ENCODE assay signal across 13 cellular contexts in genomic region chr6:139017227-139017626, GRCh38. TPM values are rescaled to one million over a fixed set of nuclear protein-coding genes. Genes with fewer than 3 reads are reported as not detected.
A peak's percentile ranks its signal among the peaks of the same experiment; 100 is the strongest.
DNase-seq lines count a peak whose midpoint lies in the region; ATAC-seq and TF ChIP-seq lines count a peak whose summit lies in the region.
"Had no signal": no experiment of that assay in that cellular context is flagged by ENCODE, and none has a peak within 500 bp of the region (broad histone marks: within the 10 kb centered on the region; RNA-seq: fewer than 3 reads in every experiment).

No MANE protein-coding gene starts in this region.

- H3K27me3 Mint-ChIP-seq in dendritic cell treated with granulocyte-macrophage colony-stimulating factor and Interleukin-4, amounts not matched to agents 40 ng/mL and 50 ng/mL, for 4 days, result peaks cover 5% of the 10 kb centered on the region

- no peaks in the 10 kb centered on the region for H3K27me3 ChIP-seq in thyroid gland
- H3K27me3 ChIP-seq: tibial nerve had no signal

- H3K4me3 Mint-ChIP-seq in dendritic cell treated with granulocyte-macrophage colony-stimulating factor and Interleukin-4, amounts not matched to agents 40 ng/mL and 50 ng/mL, for 4 days, result no peak overlapping the region

- H3K4me3 ChIP-seq in thyroid gland (replicated peaks in 1 of 3), result no peak overlapping the region
- H3K4me3 ChIP-seq: K562, tibial nerve had no signal

- no peaks in the 10 kb centered on the region for H3K9me3 Mint-ChIP-seq in dendritic cell treated with granulocyte-macrophage colony-stimulating factor and Interleukin-4, amounts not matched to agents 40 ng/mL and 50 ng/mL, for 4 days

- H3K36me3 Mint-ChIP-seq in dendritic cell treated with granulocyte-macrophage colony-stimulating factor and Interleukin-4, amounts not matched to agents 40 ng/mL and 50 ng/mL, for 4 days (ENCODE audit: low read depth), result no peaks in the 10 kb centered on the region

- H3K36me3 ChIP-seq in thyroid gland, result no peaks in the 10 kb centered on the region
- H3K36me3 ChIP-seq: tibial nerve had no signal

- no peak for TF ChIP-seq POLR2A in thyroid gland (IDR thresholded peaks at IDR 0.05)

- no peaks in the 10 kb centered on the region for H3K9me3 ChIP-seq in thyroid gland
- H3K9me3 ChIP-seq: tibial nerve had no signal

- peak overlapping the region; percentile 56 for H3K27ac Mint-ChIP-seq in dendritic cell treated with granulocyte-macrophage colony-stimulating factor and Interleukin-4, amounts not matched to agents 40 ng/mL and 50 ng/mL, for 4 days

- H3K4me1 Mint-ChIP-seq in dendritic cell treated with granulocyte-macrophage colony-stimulating factor and Interleukin-4, amounts not matched to agents 40 ng/mL and 50 ng/mL, for 4 days (ENCODE audit: low read depth), result peaks cover 17% of the 10 kb centered on the region

- no peak for ATAC-seq in stimulated activated naive CD8-positive, alpha-beta T cell treated with anti-CD3 and anti-CD28 coated beads, Interleukin-15, Interleukin-2, amounts not matched to agents 100 U/mL and 50 U/mL, for 24 hours
- no peak for ATAC-seq in SK-N-SH treated with all-trans-retinoic acid at 6 μM for 48 hours
- ATAC-seq: K562 had no signal

- DNase-seq in NCI-H2081 (lab: John Stamatoyannopoulos, UW), result peak; percentile 1 to 64
- DNase-seq in NCI-H2081 treated with DMSO at 0.1 percent for 48 hours (lab: John Stamatoyannopoulos, UW), result no peak
- DNase-seq in midbrain (lab: John Stamatoyannopoulos, UW), result peak; percentile 33
- DNase-seq in thyroid gland, result peak; percentile 74 to 86
- DNase-seq in stimulated activated naive CD8-positive, alpha-beta T cell treated with anti-CD3 and anti-CD28 coated beads, Interleukin-15, Interleukin-2, amounts not matched to agents 100 U/mL and 50 U/mL, for 24 hours, result no peak
- DNase-seq in DMS114 treated with DMSO at 0.1 percent for 48 hours (lab: John Stamatoyannopoulos, UW; ENCODE audit: unreplicated experiment), result no peak
- DNase-seq: 8988T, dermis blood vessel endothelial cell, NCI-H1930 had no signal

- 38 to 46% methylated on average over 3 of the region's 3 CpGs for WGBS in thyroid gland, 2 donors

- peaks cover 14 to 18% of the 10 kb centered on the region in 2 donors for H3K4me1 ChIP-seq in thyroid gland

- intact Hi-C loops in dendritic cell treated with granulocyte-macrophage colony-stimulating factor and Interleukin-4, amounts not matched to agents 40 ng/mL and 50 ng/mL, for 4 days (cut with micrococcal nuclease), result no loop called here
- intact Hi-C loops in thyroid gland (cut with DNase I), result no loop called here

- TF ChIP-seq CTCF in thyroid gland (IDR thresholded peaks at IDR 0.05), result no peak

- peak overlapping the region; percentile 53 to 69 (median 63) for H3K27ac ChIP-seq in thyroid gland
- H3K27ac ChIP-seq: tibial nerve had no signal

TF ChIP-seq in SK-N-SH treated with all-trans-retinoic acid at 6 μM for 48 hours, 23 proteins besides CTCF, POLR2A, EP300 and RAD21:
- TF ChIP-seq, protein P1, sequence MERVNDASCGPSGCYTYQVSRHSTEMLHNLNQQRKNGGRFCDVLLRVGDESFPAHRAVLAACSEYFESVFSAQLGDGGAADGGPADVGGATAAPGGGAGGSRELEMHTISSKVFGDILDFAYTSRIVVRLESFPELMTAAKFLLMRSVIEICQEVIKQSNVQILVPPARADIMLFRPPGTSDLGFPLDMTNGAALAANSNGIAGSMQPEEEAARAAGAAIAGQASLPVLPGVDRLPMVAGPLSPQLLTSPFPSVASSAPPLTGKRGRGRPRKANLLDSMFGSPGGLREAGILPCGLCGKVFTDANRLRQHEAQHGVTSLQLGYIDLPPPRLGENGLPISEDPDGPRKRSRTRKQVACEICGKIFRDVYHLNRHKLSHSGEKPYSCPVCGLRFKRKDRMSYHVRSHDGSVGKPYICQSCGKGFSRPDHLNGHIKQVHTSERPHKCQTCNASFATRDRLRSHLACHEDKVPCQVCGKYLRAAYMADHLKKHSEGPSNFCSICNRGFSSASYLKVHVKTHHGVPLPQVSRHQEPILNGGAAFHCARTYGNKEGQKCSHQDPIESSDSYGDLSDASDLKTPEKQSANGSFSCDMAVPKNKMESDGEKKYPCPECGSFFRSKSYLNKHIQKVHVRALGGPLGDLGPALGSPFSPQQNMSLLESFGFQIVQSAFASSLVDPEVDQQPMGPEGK (CRISPR knock-in tag; IDR thresholded peaks at IDR 0.05; ENCODE audit: borderline replicate concordance), result no peak
- TF ChIP-seq TOX (CRISPR knock-in tag; IDR thresholded peaks at IDR 0.05; ENCODE audit: borderline replicate concordance) (no peak), ZFP3 (CRISPR knock-in tag; IDR thresholded peaks at IDR 0.05) (no peak), ZNF70 (CRISPR knock-in tag; IDR thresholded peaks at IDR 0.05) (no peak), PPARA (CRISPR knock-in tag; IDR thresholded peaks at IDR 0.05; ENCODE audit: borderline replicate concordance) (no peak), CSDC2 (CRISPR knock-in tag; IDR thresholded peaks at IDR 0.05) (no peak), TCF4 (CRISPR knock-in tag; IDR thresholded peaks at IDR 0.05; ENCODE audit: borderline replicate concordance) (no peak), ZC3H10 (CRISPR knock-in tag; IDR thresholded peaks at IDR 0.05) (no peak), ZNF8 (CRISPR knock-in tag; IDR thresholded peaks at IDR 0.05) (no peak), ISL1 (CRISPR knock-in tag; IDR thresholded peaks at IDR 0.05) (no peak), GLIS3 (CRISPR knock-in tag; IDR thresholded peaks at IDR 0.05) (no peak)
- TF ChIP-seq, protein P2, sequence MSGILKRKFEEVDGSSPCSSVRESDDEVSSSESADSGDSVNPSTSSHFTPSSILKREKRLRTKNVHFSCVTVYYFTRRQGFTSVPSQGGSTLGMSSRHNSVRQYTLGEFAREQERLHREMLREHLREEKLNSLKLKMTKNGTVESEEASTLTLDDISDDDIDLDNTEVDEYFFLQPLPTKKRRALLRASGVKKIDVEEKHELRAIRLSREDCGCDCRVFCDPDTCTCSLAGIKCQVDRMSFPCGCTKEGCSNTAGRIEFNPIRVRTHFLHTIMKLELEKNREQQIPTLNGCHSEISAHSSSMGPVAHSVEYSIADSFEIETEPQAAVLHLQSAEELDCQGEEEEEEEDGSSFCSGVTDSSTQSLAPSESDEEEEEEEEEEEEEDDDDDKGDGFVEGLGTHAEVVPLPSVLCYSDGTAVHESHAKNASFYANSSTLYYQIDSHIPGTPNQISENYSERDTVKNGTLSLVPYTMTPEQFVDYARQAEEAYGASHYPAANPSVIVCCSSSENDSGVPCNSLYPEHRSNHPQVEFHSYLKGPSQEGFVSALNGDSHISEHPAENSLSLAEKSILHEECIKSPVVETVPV (CRISPR knock-in tag; IDR thresholded peaks at IDR 0.05), result no peak

RNA-seq across cellular contexts. Expression of gene ABRACL, which starts 11.3 kb away (rescaled TPM):
- 10 to 100 TPM; 15.9 to 37.2 (median 27.5) TPM for total RNA-seq in thyroid gland

RNA-seq across cellular contexts. Expression of gene REPS1, which starts 29.2 kb away (rescaled TPM):
- 10 to 100 TPM; 51.5 to 93.9 (median 66.1) TPM for total RNA-seq in thyroid gland

Comparison
In these comparisons a context has a peak if more than half of its experiments do, and no peak if none do; other contexts are left out.
1. DNase-seq: peak in NCI-H2081 (2 of 2), midbrain (single experiment) and thyroid gland (2 of 2); none in NCI-H2081 treated with DMSO at 0.1 percent for 48 hours (single experiment), stimulated activated naive CD8-positive, alpha-beta T cell treated with anti-CD3 and anti-CD28 coated beads, Interleukin-15, Interleukin-2, amounts not matched to agents 100 U/mL and 50 U/mL, for 24 hours (single experiment) and DMS114 treated with DMSO at 0.1 percent for 48 hours (single experiment).